ENCODE assay signal across 15 cellular contexts in genomic region chr4:158008551-158009218, GRCh38.
DNase-seq lines count a peak whose midpoint lies in the region; ATAC-seq and TF ChIP-seq lines count a peak whose summit lies in the region.
"Had no signal": no experiment of that assay in that cellular context is flagged by ENCODE, and none has a peak within 500 bp of the region (broad histone marks: within the 10 kb centered on the region; RNA-seq: fewer than 3 reads in every experiment).

No MANE protein-coding gene starts in this region.

- peaks cover 31% of the 10 kb centered on the region for H3K4me1 Mint-ChIP-seq in nephron progenitor cell
- H3K4me1 Mint-ChIP-seq in natural killer cell treated with Interleukin-12 subunit alpha and Interleukin-12 subunit beta and Interleukin-15 and Interleukin-18, amount 100 ng/mL, for 72 hours (ENCODE audit: low read depth in 2 of 2), result no peaks in the 10 kb centered on the region

- no peaks in the 10 kb centered on the region for H3K27me3 ChIP-seq in lower lobe of right lung (ENCODE audit: low read depth)
- H3K27me3 ChIP-seq: gastrocnemius medialis, thyroid gland had no signal

- no peak overlapping the region for H3K27ac ChIP-seq in lower lobe of right lung
- H3K27ac ChIP-seq: KMS-11, thyroid gland had no signal

- H3K27me3 Mint-ChIP-seq in nephron progenitor cell (ENCODE audit: low read depth, poor library complexity), result no peaks in the 10 kb centered on the region
- H3K27me3 Mint-ChIP-seq in natural killer cell treated with Interleukin-12 subunit alpha and Interleukin-12 subunit beta and Interleukin-15 and Interleukin-18, amount 100 ng/mL, for 72 hours, result no peaks in the 10 kb centered on the region

- H3K36me3 Mint-ChIP-seq in nephron progenitor cell (ENCODE audit: low read depth), result no peaks in the 10 kb centered on the region
- no peaks in the 10 kb centered on the region for H3K36me3 Mint-ChIP-seq in natural killer cell treated with Interleukin-12 subunit alpha and Interleukin-12 subunit beta and Interleukin-15 and Interleukin-18, amount 100 ng/mL, for 72 hours

- ATAC-seq in SK-N-SH treated with all-trans-retinoic acid at 6 μM for 48 hours (peak; percentile 42; the same call in 1 of the 3 replicates), lower lobe of right lung (no peak)
- ATAC-seq in natural killer cell treated with Interleukin-12 subunit alpha and Interleukin-12 subunit beta and Interleukin-15 and Interleukin-18, amount 100 ng/mL, for 72 hours, result no peak

- H3K27ac Mint-ChIP-seq in nephron progenitor cell, result peak overlapping the region; percentile 60
- H3K27ac Mint-ChIP-seq in natural killer cell treated with Interleukin-12 subunit alpha and Interleukin-12 subunit beta and Interleukin-15 and Interleukin-18, amount 100 ng/mL, for 72 hours, result no peak overlapping the region

- H3K9me3 ChIP-seq in lower lobe of right lung, result no peaks in the 10 kb centered on the region
- H3K9me3 ChIP-seq: gastrocnemius medialis, thyroid gland had no signal

- H3K9me3 Mint-ChIP-seq in nephron progenitor cell, result no peaks in the 10 kb centered on the region
- H3K9me3 Mint-ChIP-seq in natural killer cell treated with Interleukin-12 subunit alpha and Interleukin-12 subunit beta and Interleukin-15 and Interleukin-18, amount 100 ng/mL, for 72 hours, result no peaks in the 10 kb centered on the region

- DNase-seq in A172 (ENCODE audit: low spot score) (peak; percentile 66), fibroblast of peridontal ligament (ENCODE audit: extremely low read depth) (peak; percentile 41), nephron progenitor cell (no peak), HT-29 (ENCODE audit: low spot score) (no peak), lower lobe of right lung (no peak)
- DNase-seq in natural killer cell treated with Interleukin-12 subunit alpha and Interleukin-12 subunit beta and Interleukin-15 and Interleukin-18, amount 100 ng/mL, for 72 hours (ENCODE audit: low spot score), result no peak
- DNase-seq in activated CD4-positive, CD25-positive, alpha-beta regulatory T cell treated with anti-CD3 and anti-CD28 coated beads, Interleukin-2, amount 50 U/mL, for 72 hours, result no peak
- DNase-seq: activated CD4-positive, alpha-beta T cell treated with anti-CD3 and anti-CD28 coated beads, Interleukin-2, amount 50 U/mL, for 1 hour; activated effector memory CD4-positive, alpha-beta T cell treated with Interleukin-2 at 50 U/mL for 16 hours; gastrocnemius medialis; NCI-H2029 treated with DMSO at 0.1 percent for 48 hours; retina had no signal

- no peaks in the 10 kb centered on the region for H3K36me3 ChIP-seq in lower lobe of right lung
- H3K36me3 ChIP-seq: gastrocnemius medialis, thyroid gland had no signal

- H3K4me3 ChIP-seq in lower lobe of right lung, result no peak overlapping the region
- H3K4me3 ChIP-seq: gastrocnemius medialis, thyroid gland had no signal

- TF ChIP-seq CTCF in nephron progenitor cell (IDR thresholded peaks at IDR 0.05) (no peak), lower lobe of right lung (IDR thresholded peaks at IDR 0.05) (no peak)

- peaks cover 10% of the 10 kb centered on the region for H3K4me1 ChIP-seq in lower lobe of right lung

- no peak overlapping the region for H3K4me3 Mint-ChIP-seq in nephron progenitor cell
- H3K4me3 Mint-ChIP-seq in natural killer cell treated with Interleukin-12 subunit alpha and Interleukin-12 subunit beta and Interleukin-15 and Interleukin-18, amount 100 ng/mL, for 72 hours, result no peak overlapping the region

- intact Hi-C loops in lower lobe of right lung (cut with DNase I), result no loop called here

TF ChIP-seq in SK-N-SH treated with all-trans-retinoic acid at 6 μM for 48 hours, 23 proteins besides CTCF, POLR2A, EP300 and RAD21:
- no peak for TF ChIP-seq TSHZ2 (CRISPR knock-in tag; IDR thresholded peaks at IDR 0.05)
- no peak for TF ChIP-seq TOX (CRISPR knock-in tag; IDR thresholded peaks at IDR 0.05; ENCODE audit: borderline replicate concordance)
- TF ChIP-seq ZFP3 (CRISPR knock-in tag; IDR thresholded peaks at IDR 0.05), result no peak
- no peak for TF ChIP-seq ZC3H10 (CRISPR knock-in tag; IDR thresholded peaks at IDR 0.05)
- TF ChIP-seq ARNTL (CRISPR knock-in tag; IDR thresholded peaks at IDR 0.05; ENCODE audit: borderline replicate concordance, low read depth), result no peak
- TF ChIP-seq ZNF70 (CRISPR knock-in tag; IDR thresholded peaks at IDR 0.05), result no peak
- TF ChIP-seq GLIS3 (CRISPR knock-in tag; IDR thresholded peaks at IDR 0.05), result no peak
- no peak for TF ChIP-seq ZFP30 (CRISPR knock-in tag; IDR thresholded peaks at IDR 0.05)
- TF ChIP-seq BACH2 (CRISPR knock-in tag; IDR thresholded peaks at IDR 0.05; ENCODE audit: borderline replicate concordance), result no peak
- TF ChIP-seq OSR1 (CRISPR knock-in tag; IDR thresholded peaks at IDR 0.05), result no peak
- no peak for TF ChIP-seq CSRNP3 (CRISPR knock-in tag; IDR thresholded peaks at IDR 0.05)
- TF ChIP-seq CREB5 (CRISPR knock-in tag; IDR thresholded peaks at IDR 0.05; ENCODE audit: low read depth), result no peak
- no peak for TF ChIP-seq ISL1 (CRISPR knock-in tag; IDR thresholded peaks at IDR 0.05)
- no peak for TF ChIP-seq SNAI2 (CRISPR knock-in tag; IDR thresholded peaks at IDR 0.05)
- no peak for TF ChIP-seq ESRRG (CRISPR knock-in tag; IDR thresholded peaks at IDR 0.05)
- no peak for TF ChIP-seq POU6F1 (CRISPR knock-in tag; IDR thresholded peaks at IDR 0.05; ENCODE audit: borderline replicate concordance, low read depth)
- no peak for TF ChIP-seq ZNF565 (CRISPR knock-in tag; conservative IDR thresholded peaks at IDR 0.05; ENCODE audit: low read depth)
- TF ChIP-seq CSDC2 (CRISPR knock-in tag; IDR thresholded peaks at IDR 0.05), result no peak

Comparison
In these comparisons a context has a peak if more than half of its experiments do, and no peak if none do; other contexts are left out.
1. DNase-seq: peak in A172 (single experiment) and fibroblast of peridontal ligament (single experiment); none in nephron progenitor cell (single experiment), HT-29 (single experiment), natural killer cell treated with Interleukin-12 subunit alpha and Interleukin-12 subunit beta and Interleukin-15 and Interleukin-18, amount 100 ng/mL, for 72 hours (single experiment), lower lobe of right lung (single experiment) and activated CD4-positive, CD25-positive, alpha-beta regulatory T cell treated with anti-CD3 and anti-CD28 coated beads, Interleukin-2, amount 50 U/mL, for 72 hours (single experiment).